ENCODE assay signal across 8 cellular contexts in the genomic region with DNA sequence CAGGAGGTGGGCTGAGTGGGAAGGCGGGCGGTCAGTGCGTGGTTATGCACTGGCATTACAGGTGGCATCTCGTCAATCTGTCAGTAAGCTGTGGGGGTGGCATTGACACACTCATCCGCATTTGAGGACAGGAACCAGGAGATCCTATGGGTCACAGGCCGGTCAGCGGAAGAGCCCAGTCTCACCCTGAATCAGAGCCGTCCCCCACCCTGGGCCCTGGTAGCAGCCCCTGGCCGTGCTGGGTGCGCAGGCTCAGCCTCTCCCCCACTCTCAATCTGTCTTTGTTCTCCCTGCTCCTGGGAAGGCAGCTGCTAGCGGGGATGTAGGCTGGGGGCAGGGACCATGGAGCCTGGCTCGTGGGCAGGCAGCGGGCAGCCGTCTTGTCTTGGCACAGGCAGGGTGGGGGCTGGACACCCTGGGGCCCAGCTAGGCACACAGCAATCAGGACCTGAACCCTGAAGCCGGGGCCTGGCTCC. TPM values are rescaled to one million over a fixed set of nuclear protein-coding genes. Genes with fewer than 3 reads are reported as not detected.
DNase-seq lines count a peak whose midpoint lies in the region; ATAC-seq and TF ChIP-seq lines count a peak whose summit lies in the region.

No MANE protein-coding gene starts in this region.

- peak; percentile 81 for DNase-seq in NCI-H1092 treated with DMSO at 0.1 percent for 48 hours (lab: John Stamatoyannopoulos, UW)
- DNase-seq in central memory CD8-positive, alpha-beta T cell (ENCODE audit: low spot score in 2 of 2), result no peak
- DNase-seq in NCI-H510A treated with DMSO at 0.1 percent for 48 hours (lab: John Stamatoyannopoulos, UW), result no peak

- no peak for TF ChIP-seq RAD21 in neural cell (conservative IDR thresholded peaks at IDR 0.05)

- H3K36me3 ChIP-seq in BLaER1 (peaks cover 72% of the 10 kb centered on the region), neural cell (ENCODE audit: insufficient read depth, low read length) (no peaks in the 10 kb centered on the region)

- no peaks in the 10 kb centered on the region for H3K27me3 Mint-ChIP-seq in central memory CD8-positive, alpha-beta T cell

- TF ChIP-seq EP300 in neural cell (conservative IDR thresholded peaks at IDR 0.05; ENCODE audit: poor library complexity, severe bottlenecking), result no peak

- no peaks in the 10 kb centered on the region for H3K9me3 ChIP-seq in BLaER1
- no peaks in the 10 kb centered on the region for H3K9me3 ChIP-seq in neural cell (ENCODE audit: low read length)

- H3K9ac ChIP-seq in BLaER1 (peak overlapping the region; percentile 97), neural cell (ENCODE audit: low read length) (peak overlapping the region; percentile 31)

- peaks cover 4% of the 10 kb centered on the region for H3K36me3 Mint-ChIP-seq in central memory CD8-positive, alpha-beta T cell (ENCODE audit: insufficient read depth)

- ATAC-seq in central memory CD8-positive, alpha-beta T cell (replicated peaks; ENCODE audit: extremely low read depth, poor library complexity, severe bottlenecking), result no peak
- ATAC-seq in HG02678 (IDR thresholded peaks at IDR 0.05; ENCODE audit: unreplicated experiment), result no peak
- ATAC-seq in GM18907 (IDR thresholded peaks at IDR 0.05; ENCODE audit: unreplicated experiment), result no peak
- no peak for ATAC-seq in GM18519 (IDR thresholded peaks at IDR 0.05; ENCODE audit: low FRiP score, unreplicated experiment)

- peak overlapping the region; percentile 39; the same call in 1 of the 2 replicates for H3K4me3 ChIP-seq in BLaER1
- H3K4me3 ChIP-seq in neural cell (ENCODE audit: low read length), result no peak overlapping the region

- peak overlapping the region; percentile 8 for H2AFZ ChIP-seq in neural cell (ENCODE audit: low read depth, low read length)

- H3K79me2 ChIP-seq in neural cell (replicated peaks; ENCODE audit: insufficient read depth, low read length), result no peaks in the 10 kb centered on the region

- H4K20me1 ChIP-seq in BLaER1, result peaks cover 99% of the 10 kb centered on the region
- no peaks in the 10 kb centered on the region for H4K20me1 ChIP-seq in neural cell (ENCODE audit: insufficient read depth)

- no peaks in the 10 kb centered on the region for H3F3A ChIP-seq in neural cell (ENCODE audit: insufficient read depth, low read length, poor library complexity, severe bottlenecking)

- no peaks in the 10 kb centered on the region for H3K9me3 Mint-ChIP-seq in central memory CD8-positive, alpha-beta T cell

- H3K4me1 ChIP-seq in BLaER1, result peaks cover 93% of the 10 kb centered on the region

- no peak for TF ChIP-seq CTCF in neural cell (IDR thresholded peaks at IDR 0.05; ENCODE audit: poor library complexity, severe bottlenecking)

- H3K27me3 ChIP-seq in BLaER1, result no peaks in the 10 kb centered on the region
- H3K27me3 ChIP-seq in neural cell (ENCODE audit: insufficient read depth, low read depth, low read length), result peaks cover 5% of the 10 kb centered on the region

- peaks cover 21% of the 10 kb centered on the region for H3K4me1 Mint-ChIP-seq in central memory CD8-positive, alpha-beta T cell

- H3K4me2 ChIP-seq in BLaER1 (peak overlapping the region; percentile 100), neural cell (ENCODE audit: low read length) (no peak overlapping the region)

- H3K4me3 Mint-ChIP-seq in central memory CD8-positive, alpha-beta T cell, result peak overlapping the region; percentile 63

- peak overlapping the region; percentile 85 for H3K27ac Mint-ChIP-seq in central memory CD8-positive, alpha-beta T cell (ENCODE audit: low read depth)

- no peaks in the 10 kb centered on the region for H3K9me2 ChIP-seq in neural cell (ENCODE audit: insufficient read depth, low read length)

- H3K27ac ChIP-seq in BLaER1 (peak overlapping the region; percentile 97), neural cell (ENCODE audit: low read length) (no peak overlapping the region)

TF ChIP-seq in neural cell, 6 proteins besides CTCF, POLR2A, EP300 and RAD21:
- TF ChIP-seq MXI1 (conservative IDR thresholded peaks at IDR 0.05; ENCODE audit: poor library complexity, severe bottlenecking), result no peak
- no peak for TF ChIP-seq SMC3 (conservative IDR thresholded peaks at IDR 0.05; ENCODE audit: poor library complexity)
- no peak for TF ChIP-seq EZH2 (IDR thresholded peaks at IDR 0.05; ENCODE audit: borderline replicate concordance, insufficient read depth, low read length, poor library complexity, severe bottlenecking)
- TF ChIP-seq, protein P1, sequence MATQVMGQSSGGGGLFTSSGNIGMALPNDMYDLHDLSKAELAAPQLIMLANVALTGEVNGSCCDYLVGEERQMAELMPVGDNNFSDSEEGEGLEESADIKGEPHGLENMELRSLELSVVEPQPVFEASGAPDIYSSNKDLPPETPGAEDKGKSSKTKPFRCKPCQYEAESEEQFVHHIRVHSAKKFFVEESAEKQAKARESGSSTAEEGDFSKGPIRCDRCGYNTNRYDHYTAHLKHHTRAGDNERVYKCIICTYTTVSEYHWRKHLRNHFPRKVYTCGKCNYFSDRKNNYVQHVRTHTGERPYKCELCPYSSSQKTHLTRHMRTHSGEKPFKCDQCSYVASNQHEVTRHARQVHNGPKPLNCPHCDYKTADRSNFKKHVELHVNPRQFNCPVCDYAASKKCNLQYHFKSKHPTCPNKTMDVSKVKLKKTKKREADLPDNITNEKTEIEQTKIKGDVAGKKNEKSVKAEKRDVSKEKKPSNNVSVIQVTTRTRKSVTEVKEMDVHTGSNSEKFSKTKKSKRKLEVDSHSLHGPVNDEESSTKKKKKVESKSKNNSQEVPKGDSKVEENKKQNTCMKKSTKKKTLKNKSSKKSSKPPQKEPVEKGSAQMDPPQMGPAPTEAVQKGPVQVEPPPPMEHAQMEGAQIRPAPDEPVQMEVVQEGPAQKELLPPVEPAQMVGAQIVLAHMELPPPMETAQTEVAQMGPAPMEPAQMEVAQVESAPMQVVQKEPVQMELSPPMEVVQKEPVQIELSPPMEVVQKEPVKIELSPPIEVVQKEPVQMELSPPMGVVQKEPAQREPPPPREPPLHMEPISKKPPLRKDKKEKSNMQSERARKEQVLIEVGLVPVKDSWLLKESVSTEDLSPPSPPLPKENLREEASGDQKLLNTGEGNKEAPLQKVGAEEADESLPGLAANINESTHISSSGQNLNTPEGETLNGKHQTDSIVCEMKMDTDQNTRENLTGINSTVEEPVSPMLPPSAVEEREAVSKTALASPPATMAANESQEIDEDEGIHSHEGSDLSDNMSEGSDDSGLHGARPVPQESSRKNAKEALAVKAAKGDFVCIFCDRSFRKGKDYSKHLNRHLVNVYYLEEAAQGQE (IDR thresholded peaks at IDR 0.05; ENCODE audit: borderline replicate concordance), result no peak
- no peak for TF ChIP-seq POLR2AphosphoS5 (IDR thresholded peaks at IDR 0.05)
- TF ChIP-seq TAF1 (IDR thresholded peaks at IDR 0.05; ENCODE audit: low read depth), result no peak
TF ChIP-seq in neural cell: peak in this region for 0.

RNA-seq across cellular contexts. Expression of a gene that starts 5.1 kb away (rescaled TPM):
- 0.02 and 0.08 TPM in 2 replicates for polyA plus RNA-seq in neural cell
- not detected in 2 replicates for polyA minus RNA-seq in neural cell

RNA-seq across cellular contexts. Expression of a gene that starts 29.5 kb away (rescaled TPM):
- 3.4 and 4.3 TPM in 2 replicates for polyA plus RNA-seq in neural cell
- 0.73 and 0.93 TPM in 2 replicates for polyA minus RNA-seq in neural cell

RNA-seq across cellular contexts. Expression of a gene that starts 58.4 kb away (rescaled TPM):
- 171 and 180 TPM in 2 replicates for polyA plus RNA-seq in neural cell
- 25.8 and 39.2 TPM in 2 replicates for polyA minus RNA-seq in neural cell
